19 cellular contexts compared by ENCODE assay signal in genomic region chr6:2632368-2632767, GRCh38.
DNase-seq lines count a peak whose midpoint lies in the region; ATAC-seq and TF ChIP-seq lines count a peak whose summit lies in the region.
"Had no signal": no experiment of that assay in that cellular context is flagged by ENCODE, and none has a peak within 500 bp of the region (broad histone marks: within the 10 kb centered on the region; RNA-seq: fewer than 3 reads in every experiment).

No MANE protein-coding gene starts in this region.

- H3K9me3 ChIP-seq in PC-3 (ENCODE audit: low read length) (no peaks in the 10 kb centered on the region), tibial artery (no peaks in the 10 kb centered on the region)
- H3K9me3 ChIP-seq: BLaER1, suprapubic skin had no signal

- H3K9ac ChIP-seq in PC-3 (ENCODE audit: low read length), result no peak overlapping the region
- H3K9ac ChIP-seq: BLaER1 had no signal

- no peak overlapping the region for H2AFZ ChIP-seq in PC-3 (ENCODE audit: low read length)

- no peak overlapping the region for H3K4me3 Mint-ChIP-seq in mesothelial cell of epicardium
- H3K4me3 Mint-ChIP-seq: activated naive CD4-positive, alpha-beta T cell treated with anti-CD3 and anti-CD28 coated beads, Interleukin-2, amount 50 U/mL, for 24 hours; endodermal cell; neural crest cell had no signal

- TF ChIP-seq CTCF in PC-3 (conservative IDR thresholded peaks at IDR 0.05; ENCODE audit: low read depth, low read length) (no peak), choroid plexus epithelial cell (conservative IDR thresholded peaks at IDR 0.05; ENCODE audit: low read depth, low read length) (no peak), tibial artery (IDR thresholded peaks at IDR 0.05) (no peak), mesothelial cell of epicardium (IDR thresholded peaks at IDR 0.05; ENCODE audit: unreplicated experiment) (no peak), lower leg skin (IDR thresholded peaks at IDR 0.05) (no peak)

- H3K4me1 ChIP-seq in PC-3 (ENCODE audit: insufficient read depth, low read length), result peaks cover 48% of the 10 kb centered on the region
- H3K4me1 ChIP-seq in tibial artery, result peaks cover 0 to 52% (median 42%) of the 10 kb centered on the region in 4 donors

- no peak for TF ChIP-seq POLR2A in lower leg skin (IDR thresholded peaks at IDR 0.05)

- peak overlapping the region; percentile 94 for H3K27ac ChIP-seq in PC-3 (ENCODE audit: low read length)
- H3K27ac ChIP-seq in tibial artery, result peak overlapping the region; percentile 93 to 94
- H3K27ac ChIP-seq: BLaER1, cardiac muscle cell, foreskin keratinocyte, suprapubic skin had no signal

- no peaks in the 10 kb centered on the region for H3K79me2 ChIP-seq in PC-3 (ENCODE audit: low read length)

- H3K27me3 ChIP-seq in PC-3 (ENCODE audit: low read length) (no peaks in the 10 kb centered on the region), tibial artery (no peaks in the 10 kb centered on the region)
- H3K27me3 ChIP-seq: BLaER1, cardiac muscle cell, foreskin keratinocyte, suprapubic skin had no signal

- no peaks in the 10 kb centered on the region for H3K9me3 Mint-ChIP-seq in mesothelial cell of epicardium
- H3K9me3 Mint-ChIP-seq: activated naive CD4-positive, alpha-beta T cell treated with anti-CD3 and anti-CD28 coated beads, Interleukin-2, amount 50 U/mL, for 24 hours; endodermal cell; neural crest cell had no signal

- intact Hi-C loops in PC-3 (cut with micrococcal nuclease) (loop anchor here (5.0 kb wide), 3 partner anchors 100 to 435 kb away; no protein-coding TSS in a partner anchor), tibial artery (cut with DNase I; ENCODE audit: low total_unique reads) (loop anchor here (5.0 to 10.0 kb wide), 3 partner anchors 280 to 1025 kb away; partner anchors contain the start of gene FOXC1), lower leg skin (cut with DNase I; ENCODE audit: low total_unique reads) (no loop called here)

- no peak overlapping the region for H3K4me2 ChIP-seq in PC-3 (ENCODE audit: low read length)
- H3K4me2 ChIP-seq: BLaER1 had no signal

- H3K27ac Mint-ChIP-seq in mesothelial cell of epicardium, result no peak overlapping the region
- H3K27ac Mint-ChIP-seq: activated naive CD4-positive, alpha-beta T cell treated with anti-CD3 and anti-CD28 coated beads, Interleukin-2, amount 50 U/mL, for 24 hours; endodermal cell had no signal

- ATAC-seq in PC-3, result no peak
- ATAC-seq: foreskin keratinocyte had no signal

- DNase-seq in PC-3 (no peak), choroid plexus epithelial cell (ENCODE audit: low read depth) (peak; percentile 8), iris pigment epithelial cell (ENCODE audit: low read depth) (peak; percentile 30), tibial artery (peak; percentile 51 to 87), mesothelial cell of epicardium (ENCODE audit: low spot score in 2 of 2, unreplicated experiment in 2 of 2) (no peak), lower leg skin (ENCODE audit: low spot score in 2 of 2) (no peak), NCI-H146 (lab: John Stamatoyannopoulos, UW) (no peak)
- DNase-seq: DMS 273 treated with DMSO at 0.1 percent for 48 hours, endodermal cell, foreskin keratinocyte, NCI-H1694 treated with DMSO at 0.1 percent for 48 hours, NCI-H526 treated with DMSO at 0.1 percent for 48 hours, SW 1271 had no signal

- no peaks in the 10 kb centered on the region for H3K9me2 ChIP-seq in PC-3 (replicated peaks; ENCODE audit: low read length)

- no TSS peak for BruUV-seq in PC-3 (replicated peaks; lab: Mats Ljungman, UMichigan)

- no peaks in the 10 kb centered on the region for H4K20me1 ChIP-seq in PC-3 (ENCODE audit: low read length)
- H4K20me1 ChIP-seq: BLaER1 had no signal

- H3K27me3 Mint-ChIP-seq in mesothelial cell of epicardium (ENCODE audit: low read depth), result peaks cover 10% of the 10 kb centered on the region
- H3K27me3 Mint-ChIP-seq: activated naive CD4-positive, alpha-beta T cell treated with anti-CD3 and anti-CD28 coated beads, Interleukin-2, amount 50 U/mL, for 24 hours had no signal

- no peaks in the 10 kb centered on the region for H3F3A ChIP-seq in PC-3 (ENCODE audit: low read length, unreplicated experiment)

- no peaks in the 10 kb centered on the region for H3K36me3 ChIP-seq in PC-3 (ENCODE audit: low read depth, low read length)
- no peaks in the 10 kb centered on the region for H3K36me3 ChIP-seq in tibial artery
- H3K36me3 ChIP-seq: BLaER1, cardiac muscle cell, suprapubic skin had no signal

- H3K36me3 Mint-ChIP-seq in mesothelial cell of epicardium, result no peaks in the 10 kb centered on the region
- H3K36me3 Mint-ChIP-seq: activated naive CD4-positive, alpha-beta T cell treated with anti-CD3 and anti-CD28 coated beads, Interleukin-2, amount 50 U/mL, for 24 hours had no signal

- H3K4me3 ChIP-seq in PC-3 (ENCODE audit: low read length) (no peak overlapping the region), choroid plexus epithelial cell (ENCODE audit: low read depth, low read length) (no peak overlapping the region), tibial artery (no peak overlapping the region), lower leg skin (ENCODE audit: low read depth, poor library complexity, severe bottlenecking) (no peak overlapping the region)
- H3K4me3 ChIP-seq: BLaER1, cardiac muscle cell, lung, suprapubic skin had no signal

- POLR2A ChIA-PET in PC-3 (lab: Charles Lee; ENCODE audit: unreplicated experiment), result no interaction called here

- 66 to 67% methylated on average over 9 to 10 of the region's 10 CpGs for WGBS in lower leg skin, 2 donors

- peaks cover 22% of the 10 kb centered on the region for H3K4me1 Mint-ChIP-seq in mesothelial cell of epicardium
- H3K4me1 Mint-ChIP-seq: neural crest cell had no signal

- CTCF ChIA-PET in PC-3 (lab: Charles Lee), result no interaction called here

Comparison
In these comparisons a context has a peak if more than half of its experiments do, and no peak if none do; other contexts are left out.
1. DNase-seq: peak in choroid plexus epithelial cell (single experiment), iris pigment epithelial cell (single experiment) and tibial artery (2 of 2); none in PC-3 (single experiment), mesothelial cell of epicardium (0 of 2), lower leg skin (0 of 2) and NCI-H146 (single experiment).